ENCODE assay signal across 27 cellular contexts in genomic region chr10:132890301-132890700, GRCh38. TPM values are rescaled to one million over a fixed set of nuclear protein-coding genes. Genes with fewer than 3 reads are reported as not detected.
"Had no signal": no experiment of that assay in that cellular context is flagged by ENCODE, and none has a peak within 500 bp of the region (broad histone marks: within the 10 kb centered on the region; RNA-seq: fewer than 3 reads in every experiment).

No MANE protein-coding gene starts in this region.

- H3K4me1 Mint-ChIP-seq: activated naive CD4-positive, alpha-beta T cell treated with anti-CD3 and anti-CD28 coated beads, Interleukin-2, amount 50 U/mL, for 24 hours; activated naive CD8-positive, alpha-beta T cell treated with anti-CD3 and anti-CD28 coated beads, Interleukin-2, amount 50 U/mL, for 24 hours had no signal

- H3K36me3 Mint-ChIP-seq: activated naive CD4-positive, alpha-beta T cell treated with anti-CD3 and anti-CD28 coated beads, Interleukin-2, amount 50 U/mL, for 24 hours had no signal

- H3K9me3 Mint-ChIP-seq: activated naive CD4-positive, alpha-beta T cell treated with anti-CD3 and anti-CD28 coated beads, Interleukin-2, amount 50 U/mL, for 24 hours; activated naive CD8-positive, alpha-beta T cell treated with anti-CD3 and anti-CD28 coated beads, Interleukin-2, amount 50 U/mL, for 24 hours; nephron progenitor cell had no signal

- H3K27me3 ChIP-seq: colonic mucosa, testis had no signal

- H3K4me3 ChIP-seq: colonic mucosa, left ventricle myocardium inferior, lung, mucosa of descending colon, psoas muscle, testis had no signal

- H3K36me3 ChIP-seq: colonic mucosa, left ventricle myocardium inferior had no signal

- H2AFZ ChIP-seq: parathyroid adenoma had no signal

- H3K27ac ChIP-seq: colonic mucosa, epithelial cell of prostate, left ventricle myocardium inferior, parathyroid adenoma, psoas muscle, testis had no signal

- H3K4me3 Mint-ChIP-seq: activated naive CD4-positive, alpha-beta T cell treated with anti-CD3 and anti-CD28 coated beads, Interleukin-2, amount 50 U/mL, for 24 hours; activated naive CD8-positive, alpha-beta T cell treated with anti-CD3 and anti-CD28 coated beads, Interleukin-2, amount 50 U/mL, for 24 hours; nephron progenitor cell had no signal

- DNase-seq: activated CD4-positive, alpha-beta T cell treated with anti-CD3 and anti-CD28 coated beads for 48 hours; activated CD4-positive, alpha-beta T cell treated with anti-CD3 and anti-CD28 coated beads, Interleukin-2, amount 50 U/mL, for 48 hours; activated CD8-positive, alpha-beta memory T cell treated with anti-CD3 and anti-CD28 coated beads for 24 hours; activated gamma-delta T cell; activated naive CD8-positive, alpha-beta T cell treated with anti-CD3 and anti-CD28 coated beads, Interleukin-2, amount 50 U/mL, for 24 hours; colonic mucosa; effector CD8-positive, alpha-beta T cell; left ventricle myocardium inferior; mesendoderm; nephron progenitor cell; stimulated activated CD4-positive, alpha-beta T cell treated with anti-CD3 and anti-CD28 coated beads, Interleukin-2, amount 100 ng/mL, for 48 hours; stimulated activated naive CD4-positive, alpha-beta T cell treated with Interleukin-2 at 50 U/mL for 16 hours; testis; trophoblast cell had no signal

- H3K9me3 ChIP-seq: colonic mucosa, left ventricle myocardium inferior, mucosa of descending colon, psoas muscle, testis had no signal

- ATAC-seq: activated naive CD8-positive, alpha-beta T cell treated with anti-CD3 and anti-CD28 coated beads, Interleukin-2, amount 50 U/mL, for 24 hours; mucosa of descending colon; psoas muscle had no signal

- FAIRE-seq: bronchial epithelial cell, endometrium, frontal cortex, islet of Langerhans, urothelium cell line had no signal

- H3K4me1 ChIP-seq: colonic mucosa, parathyroid adenoma, psoas muscle, testis had no signal

- H3K9ac ChIP-seq: parathyroid adenoma had no signal

- H3K79me2 ChIP-seq: parathyroid adenoma had no signal

- H3K27ac Mint-ChIP-seq: activated naive CD4-positive, alpha-beta T cell treated with anti-CD3 and anti-CD28 coated beads, Interleukin-2, amount 50 U/mL, for 24 hours; activated naive CD8-positive, alpha-beta T cell treated with anti-CD3 and anti-CD28 coated beads, Interleukin-2, amount 50 U/mL, for 24 hours; nephron progenitor cell had no signal

RNA-seq across cellular contexts. Expression of gene CFAP46, which starts 52.1 kb away (rescaled TPM):
- total RNA-seq: myocyte; T-helper 1 cell treated with Interleukin-12 subunit alpha and Interleukin-12 subunit beta and Interleukin-4 antibody, amounts not matched to agents 30 ng/mL and 1 ng/mL, for 36 hours had no signal
